Comparison of ENCODE assay signal across 1 cellular context in genomic region chr1:77759090-77760028, GRCh38.
TF ChIP-seq lines count a peak whose summit lies in the region.

Gene USP33, minus strand, starts transcription at chr1:77759852. Its CDS starts 18,155 bp downstream, at chr1:77741697.

TF ChIP-seq in K562, 482 proteins besides CTCF, POLR2A, EP300 and RAD21 (continued from another document and continues in another):
- TF ChIP-seq JUND (IDR thresholded peaks at IDR 0.05; ENCODE audit: borderline replicate concordance, low read depth, low read length) (peak; percentile 20; the same call in 1 of the 2 replicates), JUND (tag; IDR thresholded peaks at IDR 0.05; ENCODE audit: borderline replicate concordance, low read depth, low read length) (no peak), RBFOX2 (IDR thresholded peaks at IDR 0.05; ENCODE audit: low read depth, low read length) (peak; percentile 95), TBL1XR1 (IDR thresholded peaks at IDR 0.05; ENCODE audit: low read length in 2 of 2) (peak in 1 of 2 experiments; percentile 18; a peak in 1 of 4 replicates), STAT5A (IDR thresholded peaks at IDR 0.05; ENCODE audit: borderline replicate concordance, low read length) (no peak), FOXJ2 (tag; IDR thresholded peaks at IDR 0.05) (no peak), KDM1A (IDR thresholded peaks at IDR 0.05) (no peak), CAMTA2 (CRISPR knock-in tag; conservative IDR thresholded peaks at IDR 0.05) (no peak), XRCC5 (IDR thresholded peaks at IDR 0.05; ENCODE audit: low read depth, low read length) (0 out of 2 replicates have a peak, but pooled peaks have one; percentile 67), NR4A1 (CRISPR knock-in tag; IDR thresholded peaks at IDR 0.05) (no peak), NR4A1 (tag; IDR thresholded peaks at IDR 0.05) (no peak), CSDE1 (IDR thresholded peaks at IDR 0.05) (no peak), POLR2AphosphoS5 (IDR thresholded peaks at IDR 0.05; ENCODE audit: control insufficient read depth, insufficient read depth, low read depth, low read length) (peak; percentile 81), ZNF121 (CRISPR knock-in tag; conservative IDR thresholded peaks at IDR 0.05) (no peak), HEY1 (CRISPR knock-in tag; IDR thresholded peaks at IDR 0.05; ENCODE audit: borderline replicate concordance) (no peak), ZC3H11A (IDR thresholded peaks at IDR 0.05; ENCODE audit: low read depth, low read length) (no peak), ETV1 (tag; conservative IDR thresholded peaks at IDR 0.05; ENCODE audit: low read depth) (peak; percentile 85), GABPA (tag; conservative IDR thresholded peaks at IDR 0.05; ENCODE audit: low read depth) (peak; percentile 94), BCOR (IDR thresholded peaks at IDR 0.05) (0 out of 2 replicates have a peak, but pooled peaks have one; percentile 19), GTF2E2 (tag; IDR thresholded peaks at IDR 0.05) (no peak), NFXL1 (CRISPR knock-in tag; IDR thresholded peaks at IDR 0.05) (no peak), ETV6 (IDR thresholded peaks at IDR 0.05; ENCODE audit: borderline replicate concordance in 1 of 2, low read depth in 2 of 2, low read length in 1 of 2) (no peak), ETV6 (CRISPR knock-in tag; IDR thresholded peaks at IDR 0.05; ENCODE audit: borderline replicate concordance) (no peak), RBBP5 (IDR thresholded peaks at IDR 0.05; ENCODE audit: borderline replicate concordance, insufficient read depth, low read length, poor library complexity, severe bottlenecking) (peak; percentile 94), ZFP1 (CRISPR knock-in tag; IDR thresholded peaks at IDR 0.05) (no peak), PATZ1 (CRISPR knock-in tag; IDR thresholded peaks at IDR 0.05; ENCODE audit: borderline replicate concordance) (no peak), BACH1 (tag; IDR thresholded peaks at IDR 0.05) (no peak), ZKSCAN1 (IDR thresholded peaks at IDR 0.05; ENCODE audit: low read depth, low read length) (0 out of 2 replicates have a peak, but pooled peaks have one; percentile 10), ZNF639 (CRISPR knock-in tag; conservative IDR thresholded peaks at IDR 0.05 in 1 of 2, IDR thresholded peaks at IDR 0.05 in 1 of 2) (0 out of 4 replicates have a peak, but pooled peaks of 1 of the 2 experiments have one; percentile 23), PTTG1 (tag; IDR thresholded peaks at IDR 0.05; ENCODE audit: low read depth) (no peak), FOXA3 (CRISPR knock-in tag; conservative IDR thresholded peaks at IDR 0.05 in 1 of 2, IDR thresholded peaks at IDR 0.05 in 1 of 2) (0 out of 4 replicates have a peak, but pooled peaks of 1 of the 2 experiments have one; percentile 23), POU5F1 (IDR thresholded peaks at IDR 0.05; ENCODE audit: borderline replicate concordance, low read depth, low read length, partially characterized antibody) (no peak), KDM5B (IDR thresholded peaks at IDR 0.05; ENCODE audit: insufficient replicate concordance, low read depth, low read length) (peak; percentile 74), RREB1 (CRISPR knock-in tag; IDR thresholded peaks at IDR 0.05) (no peak)
- TF ChIP-seq, protein P1, sequence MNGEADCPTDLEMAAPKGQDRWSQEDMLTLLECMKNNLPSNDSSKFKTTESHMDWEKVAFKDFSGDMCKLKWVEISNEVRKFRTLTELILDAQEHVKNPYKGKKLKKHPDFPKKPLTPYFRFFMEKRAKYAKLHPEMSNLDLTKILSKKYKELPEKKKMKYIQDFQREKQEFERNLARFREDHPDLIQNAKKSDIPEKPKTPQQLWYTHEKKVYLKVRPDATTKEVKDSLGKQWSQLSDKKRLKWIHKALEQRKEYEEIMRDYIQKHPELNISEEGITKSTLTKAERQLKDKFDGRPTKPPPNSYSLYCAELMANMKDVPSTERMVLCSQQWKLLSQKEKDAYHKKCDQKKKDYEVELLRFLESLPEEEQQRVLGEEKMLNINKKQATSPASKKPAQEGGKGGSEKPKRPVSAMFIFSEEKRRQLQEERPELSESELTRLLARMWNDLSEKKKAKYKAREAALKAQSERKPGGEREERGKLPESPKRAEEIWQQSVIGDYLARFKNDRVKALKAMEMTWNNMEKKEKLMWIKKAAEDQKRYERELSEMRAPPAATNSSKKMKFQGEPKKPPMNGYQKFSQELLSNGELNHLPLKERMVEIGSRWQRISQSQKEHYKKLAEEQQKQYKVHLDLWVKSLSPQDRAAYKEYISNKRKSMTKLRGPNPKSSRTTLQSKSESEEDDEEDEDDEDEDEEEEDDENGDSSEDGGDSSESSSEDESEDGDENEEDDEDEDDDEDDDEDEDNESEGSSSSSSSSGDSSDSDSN (IDR thresholded peaks at IDR 0.05; ENCODE audit: borderline replicate concordance in 1 of 2, low read depth in 2 of 2, low read length in 2 of 2) = peak; percentile 31 to 39; a peak in 1 of 4 replicates
- TF ChIP-seq, protein P2, sequence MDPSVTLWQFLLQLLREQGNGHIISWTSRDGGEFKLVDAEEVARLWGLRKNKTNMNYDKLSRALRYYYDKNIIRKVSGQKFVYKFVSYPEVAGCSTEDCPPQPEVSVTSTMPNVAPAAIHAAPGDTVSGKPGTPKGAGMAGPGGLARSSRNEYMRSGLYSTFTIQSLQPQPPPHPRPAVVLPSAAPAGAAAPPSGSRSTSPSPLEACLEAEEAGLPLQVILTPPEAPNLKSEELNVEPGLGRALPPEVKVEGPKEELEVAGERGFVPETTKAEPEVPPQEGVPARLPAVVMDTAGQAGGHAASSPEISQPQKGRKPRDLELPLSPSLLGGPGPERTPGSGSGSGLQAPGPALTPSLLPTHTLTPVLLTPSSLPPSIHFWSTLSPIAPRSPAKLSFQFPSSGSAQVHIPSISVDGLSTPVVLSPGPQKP (CRISPR knock-in tag; IDR thresholded peaks at IDR 0.05) = no peak
- TF ChIP-seq, protein P3, sequence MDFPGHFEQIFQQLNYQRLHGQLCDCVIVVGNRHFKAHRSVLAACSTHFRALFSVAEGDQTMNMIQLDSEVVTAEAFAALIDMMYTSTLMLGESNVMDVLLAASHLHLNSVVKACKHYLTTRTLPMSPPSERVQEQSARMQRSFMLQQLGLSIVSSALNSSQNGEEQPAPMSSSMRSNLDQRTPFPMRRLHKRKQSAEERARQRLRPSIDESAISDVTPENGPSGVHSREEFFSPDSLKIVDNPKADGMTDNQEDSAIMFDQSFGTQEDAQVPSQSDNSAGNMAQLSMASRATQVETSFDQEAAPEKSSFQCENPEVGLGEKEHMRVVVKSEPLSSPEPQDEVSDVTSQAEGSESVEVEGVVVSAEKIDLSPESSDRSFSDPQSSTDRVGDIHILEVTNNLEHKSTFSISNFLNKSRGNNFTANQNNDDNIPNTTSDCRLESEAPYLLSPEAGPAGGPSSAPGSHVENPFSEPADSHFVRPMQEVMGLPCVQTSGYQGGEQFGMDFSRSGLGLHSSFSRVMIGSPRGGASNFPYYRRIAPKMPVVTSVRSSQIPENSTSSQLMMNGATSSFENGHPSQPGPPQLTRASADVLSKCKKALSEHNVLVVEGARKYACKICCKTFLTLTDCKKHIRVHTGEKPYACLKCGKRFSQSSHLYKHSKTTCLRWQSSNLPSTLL (IDR thresholded peaks at IDR 0.05) = no peak; the same call in 1 of the 2 replicates
- TF ChIP-seq, protein P4, sequence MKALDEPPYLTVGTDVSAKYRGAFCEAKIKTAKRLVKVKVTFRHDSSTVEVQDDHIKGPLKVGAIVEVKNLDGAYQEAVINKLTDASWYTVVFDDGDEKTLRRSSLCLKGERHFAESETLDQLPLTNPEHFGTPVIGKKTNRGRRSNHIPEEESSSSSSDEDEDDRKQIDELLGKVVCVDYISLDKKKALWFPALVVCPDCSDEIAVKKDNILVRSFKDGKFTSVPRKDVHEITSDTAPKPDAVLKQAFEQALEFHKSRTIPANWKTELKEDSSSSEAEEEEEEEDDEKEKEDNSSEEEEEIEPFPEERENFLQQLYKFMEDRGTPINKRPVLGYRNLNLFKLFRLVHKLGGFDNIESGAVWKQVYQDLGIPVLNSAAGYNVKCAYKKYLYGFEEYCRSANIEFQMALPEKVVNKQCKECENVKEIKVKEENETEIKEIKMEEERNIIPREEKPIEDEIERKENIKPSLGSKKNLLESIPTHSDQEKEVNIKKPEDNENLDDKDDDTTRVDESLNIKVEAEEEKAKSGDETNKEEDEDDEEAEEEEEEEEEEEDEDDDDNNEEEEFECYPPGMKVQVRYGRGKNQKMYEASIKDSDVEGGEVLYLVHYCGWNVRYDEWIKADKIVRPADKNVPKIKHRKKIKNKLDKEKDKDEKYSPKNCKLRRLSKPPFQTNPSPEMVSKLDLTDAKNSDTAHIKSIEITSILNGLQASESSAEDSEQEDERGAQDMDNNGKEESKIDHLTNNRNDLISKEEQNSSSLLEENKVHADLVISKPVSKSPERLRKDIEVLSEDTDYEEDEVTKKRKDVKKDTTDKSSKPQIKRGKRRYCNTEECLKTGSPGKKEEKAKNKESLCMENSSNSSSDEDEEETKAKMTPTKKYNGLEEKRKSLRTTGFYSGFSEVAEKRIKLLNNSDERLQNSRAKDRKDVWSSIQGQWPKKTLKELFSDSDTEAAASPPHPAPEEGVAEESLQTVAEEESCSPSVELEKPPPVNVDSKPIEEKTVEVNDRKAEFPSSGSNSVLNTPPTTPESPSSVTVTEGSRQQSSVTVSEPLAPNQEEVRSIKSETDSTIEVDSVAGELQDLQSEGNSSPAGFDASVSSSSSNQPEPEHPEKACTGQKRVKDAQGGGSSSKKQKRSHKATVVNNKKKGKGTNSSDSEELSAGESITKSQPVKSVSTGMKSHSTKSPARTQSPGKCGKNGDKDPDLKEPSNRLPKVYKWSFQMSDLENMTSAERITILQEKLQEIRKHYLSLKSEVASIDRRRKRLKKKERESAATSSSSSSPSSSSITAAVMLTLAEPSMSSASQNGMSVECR (CRISPR knock-in tag; IDR thresholded peaks at IDR 0.05) = 0 out of 2 replicates have a peak, but pooled peaks have one; percentile 56
